In the genomic region with DNA sequence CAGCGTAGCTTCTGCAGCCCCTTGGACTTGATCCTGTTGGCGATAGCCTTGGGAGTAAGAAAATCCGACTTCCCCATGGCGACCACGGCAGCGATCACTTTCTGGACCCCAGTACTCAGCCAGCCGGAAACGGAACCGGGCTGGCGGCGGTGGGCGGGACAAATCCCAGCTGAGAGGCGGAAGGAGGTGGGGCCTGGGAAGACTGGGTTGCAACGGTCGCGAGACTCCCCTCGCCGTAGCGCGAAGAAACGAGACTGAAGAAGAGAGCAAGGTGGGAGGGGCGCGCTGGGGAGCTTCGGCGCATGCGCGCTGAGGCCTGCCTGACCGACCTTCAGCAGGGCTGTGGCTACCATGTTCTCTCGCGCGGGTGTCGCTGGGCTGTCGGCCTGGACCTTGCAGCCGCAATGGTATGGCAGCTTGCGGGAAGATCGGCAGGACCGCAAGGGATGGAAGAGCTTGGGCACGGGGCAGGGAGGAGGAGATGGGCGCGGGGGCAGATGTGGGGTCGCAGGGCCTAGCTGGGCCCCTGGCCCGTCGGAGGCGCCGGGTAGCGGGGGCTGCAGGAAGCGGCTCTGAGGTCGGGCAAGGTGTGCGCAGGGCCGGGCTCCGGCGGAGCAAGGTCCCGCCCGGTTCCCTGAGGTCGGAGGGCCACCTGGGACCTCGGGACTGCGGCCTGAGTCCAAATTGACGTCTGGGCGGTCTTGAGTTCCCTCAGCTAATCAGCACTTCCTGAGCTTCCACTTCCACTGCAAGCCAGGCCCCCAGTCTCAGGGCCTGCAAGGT, we compare ENCODE assay signal across 1 cellular context.
TF ChIP-seq lines count a peak whose summit lies in the region.

A gene (plus strand): TSS at position 321 of the 783 bp plus-strand sequence. CDS start 31 bp downstream, at position 352.
A gene with protein sequence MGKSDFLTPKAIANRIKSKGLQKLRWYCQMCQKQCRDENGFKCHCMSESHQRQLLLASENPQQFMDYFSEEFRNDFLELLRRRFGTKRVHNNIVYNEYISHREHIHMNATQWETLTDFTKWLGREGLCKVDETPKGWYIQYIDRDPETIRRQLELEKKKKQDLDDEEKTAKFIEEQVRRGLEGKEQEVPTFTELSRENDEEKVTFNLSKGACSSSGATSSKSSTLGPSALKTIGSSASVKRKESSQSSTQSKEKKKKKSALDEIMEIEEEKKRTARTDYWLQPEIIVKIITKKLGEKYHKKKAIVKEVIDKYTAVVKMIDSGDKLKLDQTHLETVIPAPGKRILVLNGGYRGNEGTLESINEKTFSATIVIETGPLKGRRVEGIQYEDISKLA (minus strand): TSS at position 137 of the 783 bp plus-strand sequence. CDS start 60 bp downstream, at position 77.

TF ChIP-seq in GM12878, 131 proteins besides CTCF, POLR2A, EP300 and RAD21 (continued from another document):
- TF ChIP-seq, protein P1, sequence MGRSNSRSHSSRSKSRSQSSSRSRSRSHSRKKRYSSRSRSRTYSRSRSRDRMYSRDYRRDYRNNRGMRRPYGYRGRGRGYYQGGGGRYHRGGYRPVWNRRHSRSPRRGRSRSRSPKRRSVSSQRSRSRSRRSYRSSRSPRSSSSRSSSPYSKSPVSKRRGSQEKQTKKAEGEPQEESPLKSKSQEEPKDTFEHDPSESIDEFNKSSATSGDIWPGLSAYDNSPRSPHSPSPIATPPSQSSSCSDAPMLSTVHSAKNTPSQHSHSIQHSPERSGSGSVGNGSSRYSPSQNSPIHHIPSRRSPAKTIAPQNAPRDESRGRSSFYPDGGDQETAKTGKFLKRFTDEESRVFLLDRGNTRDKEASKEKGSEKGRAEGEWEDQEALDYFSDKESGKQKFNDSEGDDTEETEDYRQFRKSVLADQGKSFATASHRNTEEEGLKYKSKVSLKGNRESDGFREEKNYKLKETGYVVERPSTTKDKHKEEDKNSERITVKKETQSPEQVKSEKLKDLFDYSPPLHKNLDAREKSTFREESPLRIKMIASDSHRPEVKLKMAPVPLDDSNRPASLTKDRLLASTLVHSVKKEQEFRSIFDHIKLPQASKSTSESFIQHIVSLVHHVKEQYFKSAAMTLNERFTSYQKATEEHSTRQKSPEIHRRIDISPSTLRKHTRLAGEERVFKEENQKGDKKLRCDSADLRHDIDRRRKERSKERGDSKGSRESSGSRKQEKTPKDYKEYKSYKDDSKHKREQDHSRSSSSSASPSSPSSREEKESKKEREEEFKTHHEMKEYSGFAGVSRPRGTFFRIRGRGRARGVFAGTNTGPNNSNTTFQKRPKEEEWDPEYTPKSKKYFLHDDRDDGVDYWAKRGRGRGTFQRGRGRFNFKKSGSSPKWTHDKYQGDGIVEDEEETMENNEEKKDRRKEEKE (IDR thresholded peaks at IDR 0.05), result no peak
- TF ChIP-seq NR2F1 (conservative IDR thresholded peaks at IDR 0.05) (peak; percentile 41), BHLHE40 (IDR thresholded peaks at IDR 0.05; ENCODE audit: borderline replicate concordance in 1 of 2, low read depth in 2 of 2, low read length in 1 of 2) (no peak), KLF5 (IDR thresholded peaks at IDR 0.05; ENCODE audit: partially characterized antibody) (no peak), ESRRA (IDR thresholded peaks at IDR 0.05; ENCODE audit: low read length) (no peak), POLR2AphosphoS5 (IDR thresholded peaks at IDR 0.05; ENCODE audit: low read length) (peak; percentile 93), NBN (IDR thresholded peaks at IDR 0.05) (peak; percentile 49; the same call in 1 of the 2 replicates), RFX5 (IDR thresholded peaks at IDR 0.05; ENCODE audit: low read depth, low read length) (no peak), TBL1XR1 (IDR thresholded peaks at IDR 0.05; ENCODE audit: low read depth, low read length) (no peak)
- TF ChIP-seq, protein P2, sequence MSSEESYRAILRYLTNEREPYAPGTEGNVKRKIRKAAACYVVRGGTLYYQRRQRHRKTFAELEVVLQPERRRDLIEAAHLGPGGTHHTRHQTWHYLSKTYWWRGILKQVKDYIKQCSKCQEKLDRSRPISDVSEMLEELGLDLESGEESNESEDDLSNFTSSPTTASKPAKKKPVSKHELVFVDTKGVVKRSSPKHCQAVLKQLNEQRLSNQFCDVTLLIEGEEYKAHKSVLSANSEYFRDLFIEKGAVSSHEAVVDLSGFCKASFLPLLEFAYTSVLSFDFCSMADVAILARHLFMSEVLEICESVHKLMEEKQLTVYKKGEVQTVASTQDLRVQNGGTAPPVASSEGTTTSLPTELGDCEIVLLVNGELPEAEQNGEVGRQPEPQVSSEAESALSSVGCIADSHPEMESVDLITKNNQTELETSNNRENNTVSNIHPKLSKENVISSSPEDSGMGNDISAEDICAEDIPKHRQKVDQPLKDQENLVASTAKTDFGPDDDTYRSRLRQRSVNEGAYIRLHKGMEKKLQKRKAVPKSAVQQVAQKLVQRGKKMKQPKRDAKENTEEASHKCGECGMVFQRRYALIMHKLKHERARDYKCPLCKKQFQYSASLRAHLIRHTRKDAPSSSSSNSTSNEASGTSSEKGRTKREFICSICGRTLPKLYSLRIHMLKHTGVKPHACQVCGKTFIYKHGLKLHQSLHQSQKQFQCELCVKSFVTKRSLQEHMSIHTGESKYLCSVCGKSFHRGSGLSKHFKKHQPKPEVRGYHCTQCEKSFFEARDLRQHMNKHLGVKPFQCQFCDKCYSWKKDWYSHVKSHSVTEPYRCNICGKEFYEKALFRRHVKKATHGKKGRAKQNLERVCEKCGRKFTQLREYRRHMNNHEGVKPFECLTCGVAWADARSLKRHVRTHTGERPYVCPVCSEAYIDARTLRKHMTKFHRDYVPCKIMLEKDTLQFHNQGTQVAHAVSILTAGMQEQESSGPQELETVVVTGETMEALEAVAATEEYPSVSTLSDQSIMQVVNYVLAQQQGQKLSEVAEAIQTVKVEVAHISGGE (CRISPR knock-in tag; IDR thresholded peaks at IDR 0.05), result no peak
- TF ChIP-seq, protein P3, sequence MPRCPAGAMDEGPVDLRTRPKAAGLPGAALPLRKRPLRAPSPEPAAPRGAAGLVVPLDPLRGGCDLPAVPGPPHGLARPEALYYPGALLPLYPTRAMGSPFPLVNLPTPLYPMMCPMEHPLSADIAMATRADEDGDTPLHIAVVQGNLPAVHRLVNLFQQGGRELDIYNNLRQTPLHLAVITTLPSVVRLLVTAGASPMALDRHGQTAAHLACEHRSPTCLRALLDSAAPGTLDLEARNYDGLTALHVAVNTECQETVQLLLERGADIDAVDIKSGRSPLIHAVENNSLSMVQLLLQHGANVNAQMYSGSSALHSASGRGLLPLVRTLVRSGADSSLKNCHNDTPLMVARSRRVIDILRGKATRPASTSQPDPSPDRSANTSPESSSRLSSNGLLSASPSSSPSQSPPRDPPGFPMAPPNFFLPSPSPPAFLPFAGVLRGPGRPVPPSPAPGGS (IDR thresholded peaks at IDR 0.05; ENCODE audit: borderline replicate concordance, insufficient read depth, low read depth, low read length, poor library complexity, severe bottlenecking), result no peak
- TF ChIP-seq, protein P4, sequence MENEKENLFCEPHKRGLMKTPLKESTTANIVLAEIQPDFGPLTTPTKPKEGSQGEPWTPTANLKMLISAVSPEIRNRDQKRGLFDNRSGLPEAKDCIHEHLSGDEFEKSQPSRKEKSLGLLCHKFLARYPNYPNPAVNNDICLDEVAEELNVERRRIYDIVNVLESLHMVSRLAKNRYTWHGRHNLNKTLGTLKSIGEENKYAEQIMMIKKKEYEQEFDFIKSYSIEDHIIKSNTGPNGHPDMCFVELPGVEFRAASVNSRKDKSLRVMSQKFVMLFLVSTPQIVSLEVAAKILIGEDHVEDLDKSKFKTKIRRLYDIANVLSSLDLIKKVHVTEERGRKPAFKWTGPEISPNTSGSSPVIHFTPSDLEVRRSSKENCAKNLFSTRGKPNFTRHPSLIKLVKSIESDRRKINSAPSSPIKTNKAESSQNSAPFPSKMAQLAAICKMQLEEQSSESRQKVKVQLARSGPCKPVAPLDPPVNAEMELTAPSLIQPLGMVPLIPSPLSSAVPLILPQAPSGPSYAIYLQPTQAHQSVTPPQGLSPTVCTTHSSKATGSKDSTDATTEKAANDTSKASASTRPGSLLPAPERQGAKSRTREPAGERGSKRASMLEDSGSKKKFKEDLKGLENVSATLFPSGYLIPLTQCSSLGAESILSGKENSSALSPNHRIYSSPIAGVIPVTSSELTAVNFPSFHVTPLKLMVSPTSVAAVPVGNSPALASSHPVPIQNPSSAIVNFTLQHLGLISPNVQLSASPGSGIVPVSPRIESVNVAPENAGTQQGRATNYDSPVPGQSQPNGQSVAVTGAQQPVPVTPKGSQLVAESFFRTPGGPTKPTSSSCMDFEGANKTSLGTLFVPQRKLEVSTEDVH (IDR thresholded peaks at IDR 0.05; ENCODE audit: low read depth, partially characterized antibody), result no peak
- TF ChIP-seq, protein P5, sequence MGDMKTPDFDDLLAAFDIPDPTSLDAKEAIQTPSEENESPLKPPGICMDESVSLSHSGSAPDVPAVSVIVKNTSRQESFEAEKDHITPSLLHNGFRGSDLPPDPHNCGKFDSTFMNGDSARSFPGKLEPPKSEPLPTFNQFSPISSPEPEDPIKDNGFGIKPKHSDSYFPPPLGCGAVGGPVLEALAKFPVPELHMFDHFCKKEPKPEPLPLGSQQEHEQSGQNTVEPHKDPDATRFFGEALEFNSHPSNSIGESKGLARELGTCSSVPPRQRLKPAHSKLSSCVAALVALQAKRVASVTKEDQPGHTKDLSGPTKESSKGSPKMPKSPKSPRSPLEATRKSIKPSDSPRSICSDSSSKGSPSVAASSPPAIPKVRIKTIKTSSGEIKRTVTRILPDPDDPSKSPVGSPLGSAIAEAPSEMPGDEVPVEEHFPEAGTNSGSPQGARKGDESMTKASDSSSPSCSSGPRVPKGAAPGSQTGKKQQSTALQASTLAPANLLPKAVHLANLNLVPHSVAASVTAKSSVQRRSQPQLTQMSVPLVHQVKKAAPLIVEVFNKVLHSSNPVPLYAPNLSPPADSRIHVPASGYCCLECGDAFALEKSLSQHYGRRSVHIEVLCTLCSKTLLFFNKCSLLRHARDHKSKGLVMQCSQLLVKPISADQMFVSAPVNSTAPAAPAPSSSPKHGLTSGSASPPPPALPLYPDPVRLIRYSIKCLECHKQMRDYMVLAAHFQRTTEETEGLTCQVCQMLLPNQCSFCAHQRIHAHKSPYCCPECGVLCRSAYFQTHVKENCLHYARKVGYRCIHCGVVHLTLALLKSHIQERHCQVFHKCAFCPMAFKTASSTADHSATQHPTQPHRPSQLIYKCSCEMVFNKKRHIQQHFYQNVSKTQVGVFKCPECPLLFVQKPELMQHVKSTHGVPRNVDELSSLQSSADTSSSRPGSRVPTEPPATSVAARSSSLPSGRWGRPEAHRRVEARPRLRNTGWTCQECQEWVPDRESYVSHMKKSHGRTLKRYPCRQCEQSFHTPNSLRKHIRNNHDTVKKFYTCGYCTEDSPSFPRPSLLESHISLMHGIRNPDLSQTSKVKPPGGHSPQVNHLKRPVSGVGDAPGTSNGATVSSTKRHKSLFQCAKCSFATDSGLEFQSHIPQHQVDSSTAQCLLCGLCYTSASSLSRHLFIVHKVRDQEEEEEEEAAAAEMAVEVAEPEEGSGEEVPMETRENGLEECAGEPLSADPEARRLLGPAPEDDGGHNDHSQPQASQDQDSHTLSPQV (IDR thresholded peaks at IDR 0.05), result no peak
- TF ChIP-seq, protein P6, sequence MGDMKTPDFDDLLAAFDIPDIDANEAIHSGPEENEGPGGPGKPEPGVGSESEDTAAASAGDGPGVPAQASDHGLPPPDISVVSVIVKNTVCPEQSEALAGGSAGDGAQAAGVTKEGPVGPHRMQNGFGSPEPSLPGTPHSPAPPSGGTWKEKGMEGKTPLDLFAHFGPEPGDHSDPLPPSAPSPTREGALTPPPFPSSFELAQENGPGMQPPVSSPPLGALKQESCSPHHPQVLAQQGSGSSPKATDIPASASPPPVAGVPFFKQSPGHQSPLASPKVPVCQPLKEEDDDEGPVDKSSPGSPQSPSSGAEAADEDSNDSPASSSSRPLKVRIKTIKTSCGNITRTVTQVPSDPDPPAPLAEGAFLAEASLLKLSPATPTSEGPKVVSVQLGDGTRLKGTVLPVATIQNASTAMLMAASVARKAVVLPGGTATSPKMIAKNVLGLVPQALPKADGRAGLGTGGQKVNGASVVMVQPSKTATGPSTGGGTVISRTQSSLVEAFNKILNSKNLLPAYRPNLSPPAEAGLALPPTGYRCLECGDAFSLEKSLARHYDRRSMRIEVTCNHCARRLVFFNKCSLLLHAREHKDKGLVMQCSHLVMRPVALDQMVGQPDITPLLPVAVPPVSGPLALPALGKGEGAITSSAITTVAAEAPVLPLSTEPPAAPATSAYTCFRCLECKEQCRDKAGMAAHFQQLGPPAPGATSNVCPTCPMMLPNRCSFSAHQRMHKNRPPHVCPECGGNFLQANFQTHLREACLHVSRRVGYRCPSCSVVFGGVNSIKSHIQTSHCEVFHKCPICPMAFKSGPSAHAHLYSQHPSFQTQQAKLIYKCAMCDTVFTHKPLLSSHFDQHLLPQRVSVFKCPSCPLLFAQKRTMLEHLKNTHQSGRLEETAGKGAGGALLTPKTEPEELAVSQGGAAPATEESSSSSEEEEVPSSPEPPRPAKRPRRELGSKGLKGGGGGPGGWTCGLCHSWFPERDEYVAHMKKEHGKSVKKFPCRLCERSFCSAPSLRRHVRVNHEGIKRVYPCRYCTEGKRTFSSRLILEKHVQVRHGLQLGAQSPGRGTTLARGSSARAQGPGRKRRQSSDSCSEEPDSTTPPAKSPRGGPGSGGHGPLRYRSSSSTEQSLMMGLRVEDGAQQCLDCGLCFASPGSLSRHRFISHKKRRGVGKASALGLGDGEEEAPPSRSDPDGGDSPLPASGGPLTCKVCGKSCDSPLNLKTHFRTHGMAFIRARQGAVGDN (IDR thresholded peaks at IDR 0.05), result peak; percentile 46; the same call in 1 of the 2 replicates
